Comparison of ENCODE assay signal across 14 cellular contexts in genomic region chr18:39806519-39806918, GRCh38.
DNase-seq lines count a peak whose midpoint lies in the region; ATAC-seq lines count a peak whose summit lies in the region.
"Had no signal": no experiment of that assay in that cellular context is flagged by ENCODE, and none has a peak within 500 bp of the region (broad histone marks: within the 10 kb centered on the region; RNA-seq: fewer than 3 reads in every experiment).

No MANE protein-coding gene starts in this region.

- no peaks in the 10 kb centered on the region for H3K36me3 Mint-ChIP-seq in stimulated activated memory B cell treated with anti-CD40 and anti-IgM and Interleukin-4, amounts not matched to agents 10 μg/mL and 1 μg/mL and 100 μg/mL, for 72 hours
- H3K36me3 Mint-ChIP-seq: natural killer cell treated with Interleukin-12 subunit alpha and Interleukin-12 subunit beta and Interleukin-15 and Interleukin-18, amount 100 ng/mL, for 72 hours had no signal

- no peaks in the 10 kb centered on the region for H3K4me1 Mint-ChIP-seq in stimulated activated memory B cell treated with anti-CD40 and anti-IgM and Interleukin-4, amounts not matched to agents 10 μg/mL and 1 μg/mL and 100 μg/mL, for 72 hours
- H3K4me1 Mint-ChIP-seq: WTC11 had no signal

- H3K9me3 Mint-ChIP-seq in stimulated activated memory B cell treated with anti-CD40 and anti-IgM and Interleukin-4, amounts not matched to agents 10 μg/mL and 1 μg/mL and 100 μg/mL, for 72 hours, result peaks cover 6% of the 10 kb centered on the region

- no peak for ATAC-seq in stimulated activated memory B cell treated with anti-CD40 and anti-IgM and Interleukin-4, amounts not matched to agents 10 μg/mL and 1 μg/mL and 100 μg/mL, for 72 hours
- ATAC-seq: natural killer cell treated with Interleukin-12 subunit alpha and Interleukin-12 subunit beta and Interleukin-15 and Interleukin-18, amount 100 ng/mL, for 72 hours; WTC11 had no signal

- no peak overlapping the region for H3K27ac Mint-ChIP-seq in stimulated activated memory B cell treated with anti-CD40 and anti-IgM and Interleukin-4, amounts not matched to agents 10 μg/mL and 1 μg/mL and 100 μg/mL, for 72 hours
- H3K27ac Mint-ChIP-seq: CD4-positive, alpha-beta T cell; natural killer cell treated with Interleukin-12 subunit alpha and Interleukin-12 subunit beta and Interleukin-15 and Interleukin-18, amount 100 ng/mL, for 72 hours; WTC11 had no signal

- DNase-seq in DMS53 (lab: John Stamatoyannopoulos, UW), result peak; percentile 49
- DNase-seq in DMS53 treated with DMSO at 0.1 percent for 48 hours (lab: John Stamatoyannopoulos, UW; ENCODE audit: unreplicated experiment), result no peak
- DNase-seq in M059J (ENCODE audit: low read depth), result peak; percentile 60
- DNase-seq in astrocyte of the hippocampus (ENCODE audit: low read depth, low spot score), result peak; percentile 29
- peak; percentile 51 for DNase-seq in kidney tubule cell (ENCODE audit: low spot score)
- no peak for DNase-seq in T-helper 9 cell
- no peak for DNase-seq in activated CD4-positive, alpha-beta T cell treated with anti-CD3 and anti-CD28 coated beads for 48 hours
- DNase-seq: 8988T; activated effector memory CD4-positive, alpha-beta T cell treated with anti-CD3 and anti-CD28 coated beads, Interleukin-2, amount 50 U/mL, for 16 hours; aorta; CD4-positive, alpha-beta T cell had no signal

- no peaks in the 10 kb centered on the region for H3K27me3 Mint-ChIP-seq in stimulated activated memory B cell treated with anti-CD40 and anti-IgM and Interleukin-4, amounts not matched to agents 10 μg/mL and 1 μg/mL and 100 μg/mL, for 72 hours
- H3K27me3 Mint-ChIP-seq: CD4-positive, alpha-beta T cell; natural killer cell treated with Interleukin-12 subunit alpha and Interleukin-12 subunit beta and Interleukin-15 and Interleukin-18, amount 100 ng/mL, for 72 hours had no signal

- H3K4me3 Mint-ChIP-seq in stimulated activated memory B cell treated with anti-CD40 and anti-IgM and Interleukin-4, amounts not matched to agents 10 μg/mL and 1 μg/mL and 100 μg/mL, for 72 hours, result no peak overlapping the region
- H3K4me3 Mint-ChIP-seq: CD4-positive, alpha-beta T cell; natural killer cell treated with Interleukin-12 subunit alpha and Interleukin-12 subunit beta and Interleukin-15 and Interleukin-18, amount 100 ng/mL, for 72 hours; WTC11 had no signal

Comparison
In these comparisons a context has a peak if more than half of its experiments do, and no peak if none do; other contexts are left out.
1. DNase-seq: peak in DMS53 (single experiment), M059J (single experiment), astrocyte of the hippocampus (single experiment) and kidney tubule cell (single experiment); none in DMS53 treated with DMSO at 0.1 percent for 48 hours (single experiment), T-helper 9 cell (single experiment) and activated CD4-positive, alpha-beta T cell treated with anti-CD3 and anti-CD28 coated beads for 48 hours (single experiment).